Comparison of ENCODE assay signal across 1 cellular context in the genomic region with DNA sequence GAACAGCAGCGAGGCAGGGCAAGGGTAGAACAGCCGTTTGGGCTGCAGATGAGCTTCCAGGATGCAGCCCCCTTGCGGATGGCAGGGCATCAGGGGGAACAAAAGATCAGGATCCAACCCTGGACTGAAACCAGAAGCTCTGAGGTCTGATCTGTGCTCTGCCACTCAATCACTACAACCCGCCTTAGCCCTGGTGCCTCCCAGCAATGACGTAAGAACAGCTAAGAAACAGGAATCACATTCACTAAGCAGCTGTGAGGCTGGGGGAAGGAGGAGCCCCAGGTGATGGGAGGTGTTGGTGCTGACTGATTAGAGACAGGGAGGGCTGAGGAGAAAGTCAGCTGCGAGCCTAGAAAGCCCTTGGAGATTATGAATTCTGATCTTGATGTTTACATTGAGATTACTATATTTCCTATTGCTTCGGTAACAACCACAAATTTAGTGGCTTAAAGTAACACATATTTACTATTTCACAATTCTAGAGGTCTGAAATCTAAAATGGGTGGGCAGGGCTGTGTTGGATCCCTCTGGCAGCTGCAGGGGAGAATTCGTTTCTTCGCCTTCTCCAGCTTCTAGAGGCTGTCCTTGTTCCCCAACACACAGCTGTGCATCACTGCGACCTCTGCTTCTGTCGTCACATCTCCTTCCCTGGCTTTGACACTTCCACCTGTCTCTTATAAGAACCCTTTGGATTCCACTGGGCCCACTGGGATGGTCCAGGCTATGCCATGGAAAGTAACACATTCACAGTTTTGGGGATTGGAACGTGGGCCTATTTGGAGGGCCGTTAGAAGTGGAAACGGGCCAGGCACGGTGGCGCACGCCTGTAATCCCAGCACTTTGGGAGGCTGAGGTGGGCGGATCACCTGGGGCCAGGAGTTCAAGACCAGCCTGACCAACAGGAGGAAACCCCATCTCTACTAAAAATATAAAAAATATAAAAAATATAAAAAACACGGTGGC.
TF ChIP-seq lines count a peak whose summit lies in the region.

No MANE protein-coding gene starts in this region.

TF ChIP-seq in GM12878, 131 proteins besides CTCF, POLR2A, EP300 and RAD21:
- TF ChIP-seq PKNOX1 (IDR thresholded peaks at IDR 0.05) (peak; percentile 81), BCL11A (IDR thresholded peaks at IDR 0.05; ENCODE audit: low read depth, low read length) (no peak), EGR1 (IDR thresholded peaks at IDR 0.05; ENCODE audit: borderline replicate concordance in 1 of 2, low read depth in 2 of 2, low read length in 2 of 2) (no peak), ATF7 (IDR thresholded peaks at IDR 0.05; ENCODE audit: low read depth) (0 out of 2 replicates have a peak, but pooled peaks have one; percentile 24)
